In the genomic region with DNA sequence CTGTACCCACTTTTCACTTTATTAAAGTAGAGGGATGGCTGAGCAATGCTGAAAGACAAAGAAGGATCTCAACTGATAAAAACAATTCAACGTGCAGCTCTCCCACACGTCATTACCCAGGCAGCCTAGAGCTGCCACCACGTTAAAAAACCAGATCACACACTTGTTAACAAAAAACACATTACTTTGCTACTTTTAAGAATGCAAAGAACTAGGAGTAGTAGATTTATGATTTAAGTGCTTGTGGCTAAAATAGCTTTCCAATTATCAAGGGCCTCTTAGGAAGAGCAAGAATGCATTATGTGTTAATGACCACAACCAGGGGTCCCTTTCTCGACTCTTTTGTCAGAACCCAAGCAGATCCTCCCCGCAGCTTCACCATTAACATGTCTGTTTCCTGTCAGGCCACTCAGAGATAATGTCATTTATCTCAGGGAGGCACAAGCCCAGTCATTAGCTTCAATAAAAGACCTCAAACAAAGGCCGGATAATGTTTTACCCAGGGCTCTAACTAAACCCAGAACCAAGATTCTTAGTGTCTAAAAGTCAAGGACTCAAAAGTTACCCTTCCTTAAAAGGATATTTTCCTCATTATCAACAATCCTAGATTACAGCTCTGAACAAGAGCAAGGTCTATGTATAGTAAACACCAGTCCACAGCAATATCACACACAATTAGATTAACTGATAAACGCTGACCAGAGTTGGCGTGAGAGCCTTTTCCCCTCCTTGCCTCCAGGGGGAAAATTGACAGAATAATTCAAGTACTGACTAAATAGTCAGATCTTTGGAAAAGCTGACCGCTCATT, we compare ENCODE assay signal across 11 cellular contexts. TPM values are rescaled to one million over a fixed set of nuclear protein-coding genes. Genes with fewer than 3 reads are reported as not detected.
DNase-seq lines count a peak whose midpoint lies in the region; ATAC-seq and TF ChIP-seq lines count a peak whose summit lies in the region.
"Had no signal": no experiment of that assay in that cellular context is flagged by ENCODE, and none has a peak within 500 bp of the region (broad histone marks: within the 10 kb centered on the region; RNA-seq: fewer than 3 reads in every experiment).

No MANE protein-coding gene starts in this region.

- BruUV-seq in PC-9 (replicated peaks; lab: Mats Ljungman, UMichigan), result no TSS peak

- H2BK120ac ChIP-seq in H9 (ENCODE audit: low read depth, low read length, poor library complexity, severe bottlenecking), result no peak overlapping the region

- peaks cover 0 to 11% of the 10 kb centered on the region in 2 experiments for H3K4me1 Mint-ChIP-seq in H9

- no peak overlapping the region for H2AK5ac ChIP-seq in H9 (ENCODE audit: insufficient read length, low read length)

- H3K9me3 ChIP-seq in H9 (ENCODE audit: control insufficient read depth, low read depth, low read length), result no peaks in the 10 kb centered on the region
- H3K9me3 ChIP-seq in sigmoid colon, result no peaks in the 10 kb centered on the region
- H3K9me3 ChIP-seq in PC-9 (ENCODE audit: insufficient read depth, low read depth), result no peaks in the 10 kb centered on the region

- peaks cover 0 to 5% (median 2%) of the 10 kb centered on the region in 3 experiments; a peak in 2 of 7 replicates for H3K36me3 Mint-ChIP-seq in H9 (ENCODE audit: insufficient read depth in 1 of 3, low read depth in 3 of 3)

- no peaks in the 10 kb centered on the region for H3K27me3 ChIP-seq in H9 (ENCODE audit: insufficient read depth, low read length)
- H3K27me3 ChIP-seq in sigmoid colon, result no peaks in the 10 kb centered on the region
- H3K27me3 ChIP-seq in PC-9 (ENCODE audit: insufficient read depth, low read depth), result no peaks in the 10 kb centered on the region

- H2BK15ac ChIP-seq in H9 (ENCODE audit: low read depth, low read length), result no peak overlapping the region

- CTCF ChIA-PET in PC-9 (lab: Charles Lee), result no interaction called here

- H3K9ac ChIP-seq in H9 (ENCODE audit: extremely low read depth, insufficient read length, low read length), result no peak overlapping the region

- no peaks in the 10 kb centered on the region for H4K20me1 ChIP-seq in H9 (ENCODE audit: control insufficient read depth, insufficient read depth, insufficient read length)
- H4K20me1 ChIP-seq in PC-9 (ENCODE audit: insufficient read depth), result no peaks in the 10 kb centered on the region

- no peak overlapping the region for H3K4ac ChIP-seq in H9 (ENCODE audit: low read depth, low read length)

- no peak for TF ChIP-seq POLR2A in sigmoid colon (IDR thresholded peaks at IDR 0.05)

- H3K79me1 ChIP-seq in H9 (ENCODE audit: insufficient read depth, low read depth, low read length, poor library complexity, severe bottlenecking), result peaks cover 3% of the 10 kb centered on the region

- no peak overlapping the region for H2BK5ac ChIP-seq in H9 (ENCODE audit: insufficient read length, low read length)

- no peaks in the 10 kb centered on the region; a peak in 1 of 5 replicates for H3K9me3 Mint-ChIP-seq in H9

- no peak overlapping the region for H3T11ph ChIP-seq in H9 (ENCODE audit: low read length)

- TF ChIP-seq CTCF in H9 (conservative IDR thresholded peaks at IDR 0.05) (peak; percentile 65), sigmoid colon (IDR thresholded peaks at IDR 0.05) (no peak), PC-9 (conservative IDR thresholded peaks at IDR 0.05) (no peak)

- H3K36me3 ChIP-seq in sigmoid colon (no peaks in the 10 kb centered on the region), PC-9 (ENCODE audit: low read depth) (no peaks in the 10 kb centered on the region)

- WGBS in H9 (ENCODE audit: extremely low coverage, insufficient read length, low lambda C conversion rate), result no CpG with 5 or more reads among the region's 9 CpGs
- 22 to 54% methylated on average over 9 of the region's 9 CpGs for WGBS in sigmoid colon, 2 donors

- intact Hi-C loops in sigmoid colon (cut with DNase I) (no loop called here), PC-9 (cut with micrococcal nuclease; ENCODE audit: unreplicated experiment) (no loop called here)

- peak; percentile 79 for DNase-seq in H9
- DNase-seq in NCI-H748 treated with DMSO at 0.1 percent for 48 hours (lab: John Stamatoyannopoulos, UW), result peak; percentile 98
- peak; percentile 90 for DNase-seq in foreskin melanocyte
- no peak for DNase-seq in sigmoid colon
- no peak for DNase-seq in stimulated activated CD4-positive, alpha-beta T cell treated with anti-CD3 and anti-CD28 coated beads, Interleukin-12 subunit alpha, Interleukin-12 subunit beta, amount 100 ng/mL, for 4 hours
- DNase-seq in PC-9, result no peak
- no peak for DNase-seq in GF-D8 (lab: John Stamatoyannopoulos, UW)
- DNase-seq: effector CD4-positive, alpha-beta T cell; occipital lobe had no signal

- no peak for TF ChIP-seq EP300 in sigmoid colon (IDR thresholded peaks at IDR 0.05)

- H3K79me2 ChIP-seq in H9 (ENCODE audit: insufficient read depth, low read length) (peaks cover 50% of the 10 kb centered on the region; the same call in 1 of the 2 replicates), PC-9 (ENCODE audit: low read depth) (no peaks in the 10 kb centered on the region)

- H3K4me2 ChIP-seq in H9 (ENCODE audit: insufficient read depth, insufficient read length, low read length) (peak overlapping the region; percentile 52), PC-9 (no peak overlapping the region)

- no peak overlapping the region for H4K5ac ChIP-seq in H9 (ENCODE audit: insufficient read length, low read depth, low read length)

- H3F3A ChIP-seq in PC-9 (ENCODE audit: insufficient read depth, low read depth), result no peaks in the 10 kb centered on the region

- H2BK12ac ChIP-seq in H9 (ENCODE audit: insufficient read length, low read depth, low read length), result no peak overlapping the region

- ATAC-seq in HG03469 (IDR thresholded peaks at IDR 0.05; ENCODE audit: unreplicated experiment), result no peak

- peak overlapping the region; percentile 45 to 97 (median 54); a peak in 6 of 7 replicates for H3K27ac Mint-ChIP-seq in H9

- no peaks in the 10 kb centered on the region for H3K27me3 Mint-ChIP-seq in H9 (ENCODE audit: low read depth)

- POLR2A ChIA-PET in PC-9 (lab: Charles Lee; ENCODE audit: unreplicated experiment), result no interaction called here

- H3K4me1 ChIP-seq in H9 (ENCODE audit: insufficient read depth, low read length) (peaks cover 28% of the 10 kb centered on the region; the same call in 1 of the 2 replicates), sigmoid colon (peaks cover 0 to 92% (median 85%) of the 10 kb centered on the region in 4 donors), PC-9 (replicated peaks; ENCODE audit: insufficient read depth) (peaks cover 19% of the 10 kb centered on the region)

- H2AFZ ChIP-seq in H9 (ENCODE audit: low read length), result no peak overlapping the region
- H2AFZ ChIP-seq in PC-9, result no peak overlapping the region

- H3K23ac ChIP-seq in H9 (ENCODE audit: insufficient read length, low read depth, low read length), result no peak overlapping the region

- H3K27ac ChIP-seq in H9 (ENCODE audit: insufficient read length, low read depth, low read length), result no peak overlapping the region
- H3K27ac ChIP-seq in sigmoid colon, result peak overlapping the region; percentile 8 to 93 (median 60)
- H3K27ac ChIP-seq in PC-9, result no peak overlapping the region

- no peak overlapping the region for H3K14ac ChIP-seq in H9 (ENCODE audit: insufficient read depth, low read length)

- H4K8ac ChIP-seq in H9 (replicated peaks; ENCODE audit: insufficient read length, low read depth, low read length), result no peak overlapping the region

- no peak overlapping the region for H4K91ac ChIP-seq in H9 (ENCODE audit: insufficient read length, low read depth, low read length)

- no peaks in the 10 kb centered on the region for H3K9me2 ChIP-seq in PC-9 (ENCODE audit: insufficient read depth)

- peaks cover 9% of the 10 kb centered on the region for H3K23me2 ChIP-seq in H9 (ENCODE audit: insufficient read length, low read depth, low read length, poor library complexity, severe bottlenecking)

- H2BK20ac ChIP-seq in H9 (ENCODE audit: low read depth, low read length, poor library complexity, severe bottlenecking), result no peak overlapping the region

- H3K4me3 ChIP-seq in sigmoid colon (no peak overlapping the region), PC-9 (no peak overlapping the region)

- no peak overlapping the region for H3K56ac ChIP-seq in H9 (ENCODE audit: insufficient read length, low read depth, low read length)

- peak overlapping the region; percentile 29 to 72 for H3K4me3 Mint-ChIP-seq in H9

- H3K18ac ChIP-seq in H9 (ENCODE audit: insufficient read length, low read depth, low read length), result no peak overlapping the region

RNA-seq across cellular contexts. Expression of gene ZNF608, which starts 7.5 kb away (rescaled TPM):
- total RNA-seq in H9 (2021) (63.7 and 67.0 TPM in 2 replicates), sigmoid colon (10 to 100 TPM; 17.9 to 30.7 (median 24.0) TPM), PC-9 (2021) (2.8 and 5.5 TPM in 2 replicates)
- polyA plus RNA-seq in sigmoid colon, result 1 to 10 TPM; 5.1 to 9.4 (median 6.6) TPM
- total RNA-seq: activated CD8-positive, alpha-beta memory T cell treated with anti-CD3 and anti-CD28 coated beads for 36 hours had no signal

Comparison
In these comparisons a context has a peak if more than half of its experiments do, and no peak if none do; other contexts are left out.
1. DNase-seq: peak in H9 (single experiment), NCI-H748 treated with DMSO at 0.1 percent for 48 hours (single experiment) and foreskin melanocyte (single experiment); none in sigmoid colon (single experiment), stimulated activated CD4-positive, alpha-beta T cell treated with anti-CD3 and anti-CD28 coated beads, Interleukin-12 subunit alpha, Interleukin-12 subunit beta, amount 100 ng/mL, for 4 hours (single experiment), PC-9 (0 of 2) and GF-D8 (single experiment).
2. H3K27ac ChIP-seq: peak in sigmoid colon (4 of 4); none in H9 (single experiment) and PC-9 (single experiment).